In genomic region chr12:6851153-6851920, GRCh38 we compare ENCODE assay signal across 1 cellular context.
TF ChIP-seq lines count a peak whose summit lies in the region.

TSS of gene CDCA3 (minus strand) at chr12:6851286. CDS start at chr12:6850952, 334 bp downstream.

TF ChIP-seq in K562, 482 proteins besides CTCF, POLR2A, EP300 and RAD21 (continued from another document and continues in another):
- no peak for TF ChIP-seq GMEB1 (CRISPR knock-in tag; IDR thresholded peaks at IDR 0.05)
- TF ChIP-seq SP2 (IDR thresholded peaks at IDR 0.05; ENCODE audit: extremely low read depth, low read depth, low read length, poor library complexity, severe bottlenecking): peak; percentile 83
- 0 out of 2 replicates have a peak, but pooled peaks have one; percentile 24 for TF ChIP-seq TAF7 (tag; IDR thresholded peaks at IDR 0.05)
- TF ChIP-seq TRIM28 (IDR thresholded peaks at IDR 0.05): no peak
- TF ChIP-seq, protein P1, sequence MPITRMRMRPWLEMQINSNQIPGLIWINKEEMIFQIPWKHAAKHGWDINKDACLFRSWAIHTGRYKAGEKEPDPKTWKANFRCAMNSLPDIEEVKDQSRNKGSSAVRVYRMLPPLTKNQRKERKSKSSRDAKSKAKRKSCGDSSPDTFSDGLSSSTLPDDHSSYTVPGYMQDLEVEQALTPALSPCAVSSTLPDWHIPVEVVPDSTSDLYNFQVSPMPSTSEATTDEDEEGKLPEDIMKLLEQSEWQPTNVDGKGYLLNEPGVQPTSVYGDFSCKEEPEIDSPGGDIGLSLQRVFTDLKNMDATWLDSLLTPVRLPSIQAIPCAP (CRISPR knock-in tag; IDR thresholded peaks at IDR 0.05; ENCODE audit: borderline replicate concordance): no peak
- TF ChIP-seq, protein P2, sequence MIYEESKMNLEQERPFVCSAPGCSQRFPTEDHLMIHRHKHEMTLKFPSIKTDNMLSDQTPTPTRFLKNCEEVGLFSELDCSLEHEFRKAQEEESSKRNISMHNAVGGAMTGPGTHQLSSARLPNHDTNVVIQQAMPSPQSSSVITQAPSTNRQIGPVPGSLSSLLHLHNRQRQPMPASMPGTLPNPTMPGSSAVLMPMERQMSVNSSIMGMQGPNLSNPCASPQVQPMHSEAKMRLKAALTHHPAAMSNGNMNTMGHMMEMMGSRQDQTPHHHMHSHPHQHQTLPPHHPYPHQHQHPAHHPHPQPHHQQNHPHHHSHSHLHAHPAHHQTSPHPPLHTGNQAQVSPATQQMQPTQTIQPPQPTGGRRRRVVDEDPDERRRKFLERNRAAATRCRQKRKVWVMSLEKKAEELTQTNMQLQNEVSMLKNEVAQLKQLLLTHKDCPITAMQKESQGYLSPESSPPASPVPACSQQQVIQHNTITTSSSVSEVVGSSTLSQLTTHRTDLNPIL (CRISPR knock-in tag; IDR thresholded peaks at IDR 0.05): no peak
- no peak for TF ChIP-seq SMC3 (conservative IDR thresholded peaks at IDR 0.05; ENCODE audit: insufficient read depth, low read depth, low read length)
- no peak for TF ChIP-seq SMARCC2 (IDR thresholded peaks at IDR 0.05; ENCODE audit: low read depth)
- TF ChIP-seq ZNF133 (CRISPR knock-in tag; IDR thresholded peaks at IDR 0.05): no peak
- TF ChIP-seq NKRF (IDR thresholded peaks at IDR 0.05; ENCODE audit: borderline replicate concordance): peak; percentile 93
- TF ChIP-seq XRCC3 (IDR thresholded peaks at IDR 0.05): no peak
- peak; percentile 81 for TF ChIP-seq MEIS2 (IDR thresholded peaks at IDR 0.05; ENCODE audit: partially characterized antibody)
- 0 out of 2 replicates have a peak, but pooled peaks have one; percentile 15 for TF ChIP-seq RFX1 (IDR thresholded peaks at IDR 0.05)
- TF ChIP-seq KLF13 (tag; IDR thresholded peaks at IDR 0.05; ENCODE audit: borderline replicate concordance, low read depth): peak; percentile 66; the same call in 1 of the 2 replicates
- TF ChIP-seq ZSCAN32 (CRISPR knock-in tag; IDR thresholded peaks at IDR 0.05): no peak
- no peak for TF ChIP-seq FOXA3 (CRISPR knock-in tag; conservative IDR thresholded peaks at IDR 0.05 in 1 of 2, IDR thresholded peaks at IDR 0.05 in 1 of 2)
- TF ChIP-seq PHF20 (IDR thresholded peaks at IDR 0.05; ENCODE audit: partially characterized antibody): no peak
- TF ChIP-seq ZC3H11A (IDR thresholded peaks at IDR 0.05; ENCODE audit: low read depth, low read length): no peak
- no peak for TF ChIP-seq MAFG (tag; conservative IDR thresholded peaks at IDR 0.05)
- TF ChIP-seq, protein P3, sequence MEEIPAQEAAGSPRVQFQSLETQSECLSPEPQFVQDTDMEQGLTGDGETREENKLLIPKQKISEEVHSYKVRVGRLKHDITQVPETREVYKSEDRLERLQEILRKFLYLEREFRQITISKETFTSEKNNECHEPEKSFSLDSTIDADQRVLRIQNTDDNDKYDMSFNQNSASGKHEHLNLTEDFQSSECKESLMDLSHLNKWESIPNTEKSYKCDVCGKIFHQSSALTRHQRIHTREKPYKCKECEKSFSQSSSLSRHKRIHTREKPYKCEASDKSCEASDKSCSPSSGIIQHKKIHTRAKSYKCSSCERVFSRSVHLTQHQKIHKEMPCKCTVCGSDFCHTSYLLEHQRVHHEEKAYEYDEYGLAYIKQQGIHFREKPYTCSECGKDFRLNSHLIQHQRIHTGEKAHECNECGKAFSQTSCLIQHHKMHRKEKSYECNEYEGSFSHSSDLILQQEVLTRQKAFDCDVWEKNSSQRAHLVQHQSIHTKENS (CRISPR knock-in tag; IDR thresholded peaks at IDR 0.05): no peak
- TF ChIP-seq RBM14 (IDR thresholded peaks at IDR 0.05; ENCODE audit: borderline replicate concordance, insufficient read depth, low read depth, low read length): no peak
- TF ChIP-seq ZNF512 (tag; IDR thresholded peaks at IDR 0.05): no peak
- 0 out of 2 replicates have a peak, but pooled peaks have one; percentile 54 for TF ChIP-seq HOXB6 (CRISPR knock-in tag; IDR thresholded peaks at IDR 0.05; ENCODE audit: borderline replicate concordance)
- no peak for TF ChIP-seq TFAM (CRISPR knock-in tag; conservative IDR thresholded peaks at IDR 0.05)
- TF ChIP-seq, protein P4, sequence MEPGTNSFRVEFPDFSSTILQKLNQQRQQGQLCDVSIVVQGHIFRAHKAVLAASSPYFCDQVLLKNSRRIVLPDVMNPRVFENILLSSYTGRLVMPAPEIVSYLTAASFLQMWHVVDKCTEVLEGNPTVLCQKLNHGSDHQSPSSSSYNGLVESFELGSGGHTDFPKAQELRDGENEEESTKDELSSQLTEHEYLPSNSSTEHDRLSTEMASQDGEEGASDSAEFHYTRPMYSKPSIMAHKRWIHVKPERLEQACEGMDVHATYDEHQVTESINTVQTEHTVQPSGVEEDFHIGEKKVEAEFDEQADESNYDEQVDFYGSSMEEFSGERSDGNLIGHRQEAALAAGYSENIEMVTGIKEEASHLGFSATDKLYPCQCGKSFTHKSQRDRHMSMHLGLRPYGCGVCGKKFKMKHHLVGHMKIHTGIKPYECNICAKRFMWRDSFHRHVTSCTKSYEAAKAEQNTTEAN (CRISPR knock-in tag; IDR thresholded peaks at IDR 0.05): no peak
- no peak for TF ChIP-seq PHB2 (IDR thresholded peaks at IDR 0.05; ENCODE audit: low read depth)
- peak; percentile 74; the same call in 1 of the 2 replicates for TF ChIP-seq MYC (IDR thresholded peaks at IDR 0.05; ENCODE audit: low read depth, low read length)
- TF ChIP-seq MYC (CRISPR knock-in tag; IDR thresholded peaks at IDR 0.05; ENCODE audit: borderline replicate concordance, low read depth): no peak
- TF ChIP-seq, protein P5, sequence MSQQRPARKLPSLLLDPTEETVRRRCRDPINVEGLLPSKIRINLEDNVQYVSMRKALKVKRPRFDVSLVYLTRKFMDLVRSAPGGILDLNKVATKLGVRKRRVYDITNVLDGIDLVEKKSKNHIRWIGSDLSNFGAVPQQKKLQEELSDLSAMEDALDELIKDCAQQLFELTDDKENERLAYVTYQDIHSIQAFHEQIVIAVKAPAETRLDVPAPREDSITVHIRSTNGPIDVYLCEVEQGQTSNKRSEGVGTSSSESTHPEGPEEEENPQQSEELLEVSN (IDR thresholded peaks at IDR 0.05; ENCODE audit: borderline replicate concordance in 1 of 2, extremely low read depth in 1 of 2, insufficient read depth in 1 of 2, insufficient read length in 1 of 2, low read depth in 1 of 2, low read length in 1 of 2, poor library complexity in 1 of 2, severe bottlenecking in 1 of 2): peak; percentile 70 to 95
- no peak for TF ChIP-seq ZNF583 (CRISPR knock-in tag; IDR thresholded peaks at IDR 0.05)
- TF ChIP-seq ZKSCAN8 (CRISPR knock-in tag; IDR thresholded peaks at IDR 0.05): no peak
- TF ChIP-seq ZNF3 (CRISPR knock-in tag; IDR thresholded peaks at IDR 0.05): no peak
- no peak for TF ChIP-seq ZNF77 (CRISPR knock-in tag; IDR thresholded peaks at IDR 0.05)
- no peak for TF ChIP-seq ZNF140 (CRISPR knock-in tag; IDR thresholded peaks at IDR 0.05)
- TF ChIP-seq, protein P6, sequence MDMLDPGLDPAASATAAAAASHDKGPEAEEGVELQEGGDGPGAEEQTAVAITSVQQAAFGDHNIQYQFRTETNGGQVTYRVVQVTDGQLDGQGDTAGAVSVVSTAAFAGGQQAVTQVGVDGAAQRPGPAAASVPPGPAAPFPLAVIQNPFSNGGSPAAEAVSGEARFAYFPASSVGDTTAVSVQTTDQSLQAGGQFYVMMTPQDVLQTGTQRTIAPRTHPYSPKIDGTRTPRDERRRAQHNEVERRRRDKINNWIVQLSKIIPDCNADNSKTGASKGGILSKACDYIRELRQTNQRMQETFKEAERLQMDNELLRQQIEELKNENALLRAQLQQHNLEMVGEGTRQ (CRISPR knock-in tag; IDR thresholded peaks at IDR 0.05): no peak
- TF ChIP-seq, protein P7, sequence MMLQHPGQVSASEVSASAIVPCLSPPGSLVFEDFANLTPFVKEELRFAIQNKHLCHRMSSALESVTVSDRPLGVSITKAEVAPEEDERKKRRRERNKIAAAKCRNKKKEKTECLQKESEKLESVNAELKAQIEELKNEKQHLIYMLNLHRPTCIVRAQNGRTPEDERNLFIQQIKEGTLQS (IDR thresholded peaks at IDR 0.05): no peak; the same call in 1 of the 2 replicates
- TF ChIP-seq, protein P7 (CRISPR knock-in tag; conservative IDR thresholded peaks at IDR 0.05): no peak
- peak; percentile 100 for TF ChIP-seq E2F4 (CRISPR knock-in tag; IDR thresholded peaks at IDR 0.05; ENCODE audit: low read depth)
- no peak for TF ChIP-seq BHLHE40 (IDR thresholded peaks at IDR 0.05; ENCODE audit: low read length)
- no peak for TF ChIP-seq NELFE (IDR thresholded peaks at IDR 0.05; ENCODE audit: insufficient read depth, insufficient read length)
- no peak for TF ChIP-seq TOE1 (IDR thresholded peaks at IDR 0.05; ENCODE audit: borderline replicate concordance)
- TF ChIP-seq TOE1 (CRISPR knock-in tag; IDR thresholded peaks at IDR 0.05; ENCODE audit: borderline replicate concordance, low read depth): no peak
- peak; percentile 20; the same call in 1 of the 2 replicates for TF ChIP-seq LCOR (CRISPR knock-in tag; IDR thresholded peaks at IDR 0.05)
